ENCODE assay signal across 12 cellular contexts in the genomic region with DNA sequence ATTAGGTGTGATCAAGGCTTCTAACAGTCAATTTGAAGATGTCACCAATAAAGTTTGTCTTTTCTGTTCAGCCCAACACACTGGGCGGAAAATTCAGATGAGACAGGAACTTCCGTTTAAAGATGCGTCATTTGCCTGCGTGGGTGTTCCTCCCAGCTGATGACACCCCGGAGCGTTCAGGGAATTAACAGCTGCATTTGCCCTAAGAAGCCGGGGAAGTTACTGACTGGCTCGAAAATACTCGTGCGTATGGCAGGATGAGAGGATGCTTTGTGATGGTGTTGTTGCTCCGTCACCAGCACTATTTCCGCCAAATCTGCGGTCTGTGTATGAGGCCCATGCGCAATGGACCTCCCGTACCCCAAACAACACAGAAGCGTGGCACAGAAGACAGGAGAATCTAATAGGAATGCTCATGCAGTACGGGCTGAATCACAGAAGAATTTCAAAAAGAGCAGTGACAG. TPM values are rescaled to one million over a fixed set of nuclear protein-coding genes. Genes with fewer than 3 reads are reported as not detected.
DNase-seq lines count a peak whose midpoint lies in the region; ATAC-seq and TF ChIP-seq lines count a peak whose summit lies in the region.
"Had no signal": no experiment of that assay in that cellular context is flagged by ENCODE, and none has a peak within 500 bp of the region (broad histone marks: within the 10 kb centered on the region; RNA-seq: fewer than 3 reads in every experiment).

No MANE protein-coding gene starts in this region.

- H3K4me1 Mint-ChIP-seq in stimulated activated naive CD8-positive, alpha-beta T cell treated with anti-CD3 and anti-CD28 coated beads, Interleukin-15, amount 100 ng/mL, for 72 hours = peaks cover 5% of the 10 kb centered on the region
- H3K4me1 Mint-ChIP-seq: activated naive CD4-positive, alpha-beta T cell treated with anti-CD3 and anti-CD28 coated beads, Interleukin-2, amount 10 ng/mL, durations not matched to agents 7 days and 5 days; nephron had no signal

- no peak overlapping the region for H3K4me3 Mint-ChIP-seq in stimulated activated naive CD8-positive, alpha-beta T cell treated with anti-CD3 and anti-CD28 coated beads, Interleukin-15, amount 100 ng/mL, for 72 hours
- H3K4me3 Mint-ChIP-seq: activated naive CD4-positive, alpha-beta T cell treated with anti-CD3 and anti-CD28 coated beads, Interleukin-2, amount 10 ng/mL, durations not matched to agents 7 days and 5 days; nephron had no signal

- DNase-seq in EH (ENCODE audit: low read depth) = peak; percentile 16
- DNase-seq in NCI-H460 (ENCODE audit: extremely low read depth, low read depth) = peak; percentile 83
- peak; percentile 72 for DNase-seq in choroid plexus epithelial cell (ENCODE audit: low read depth)
- no peak for DNase-seq in GDM1 (lab: John Stamatoyannopoulos, UW)
- no peak for DNase-seq in stimulated activated naive CD8-positive, alpha-beta T cell treated with anti-CD3 and anti-CD28 coated beads, Interleukin-15, amount 100 ng/mL, for 72 hours
- DNase-seq: activated naive CD4-positive, alpha-beta T cell treated with anti-CD3 and anti-CD28 coated beads, Interleukin-2, amount 10 ng/mL, durations not matched to agents 7 days and 5 days; NCI-H187 had no signal

- no peaks in the 10 kb centered on the region for H3K9me3 Mint-ChIP-seq in stimulated activated naive CD8-positive, alpha-beta T cell treated with anti-CD3 and anti-CD28 coated beads, Interleukin-15, amount 100 ng/mL, for 72 hours
- H3K9me3 Mint-ChIP-seq: activated naive CD4-positive, alpha-beta T cell treated with anti-CD3 and anti-CD28 coated beads, Interleukin-2, amount 10 ng/mL, durations not matched to agents 7 days and 5 days; nephron had no signal

- H3K4me1 ChIP-seq in neutrophil (ENCODE audit: control insufficient read depth in 1 of 2, insufficient read depth in 1 of 2, low read depth in 1 of 2, low read length in 1 of 2) = peaks cover 67 to 79% of the 10 kb centered on the region in 2 experiments
- H3K4me1 ChIP-seq: gastrocnemius medialis had no signal

- peaks cover 13% of the 10 kb centered on the region for H3K36me3 ChIP-seq in neutrophil
- H3K36me3 ChIP-seq: gastrocnemius medialis had no signal

- H3K27me3 ChIP-seq in neutrophil = no peaks in the 10 kb centered on the region

- ATAC-seq in HG03280 (IDR thresholded peaks at IDR 0.05; ENCODE audit: unreplicated experiment) (no peak), GM18517 (IDR thresholded peaks at IDR 0.05; ENCODE audit: unreplicated experiment) (no peak)
- ATAC-seq in stimulated activated naive CD8-positive, alpha-beta T cell treated with anti-CD3 and anti-CD28 coated beads, Interleukin-15, amount 100 ng/mL, for 72 hours = no peak

- no peaks in the 10 kb centered on the region for H3K27me3 Mint-ChIP-seq in stimulated activated naive CD8-positive, alpha-beta T cell treated with anti-CD3 and anti-CD28 coated beads, Interleukin-15, amount 100 ng/mL, for 72 hours

- no peak overlapping the region for H3K27ac Mint-ChIP-seq in stimulated activated naive CD8-positive, alpha-beta T cell treated with anti-CD3 and anti-CD28 coated beads, Interleukin-15, amount 100 ng/mL, for 72 hours
- H3K27ac Mint-ChIP-seq: activated naive CD4-positive, alpha-beta T cell treated with anti-CD3 and anti-CD28 coated beads, Interleukin-2, amount 10 ng/mL, durations not matched to agents 7 days and 5 days; nephron had no signal

- peak overlapping the region; percentile 96 for H3K27ac ChIP-seq in neutrophil
- H3K27ac ChIP-seq: gastrocnemius medialis had no signal

- no peak for TF ChIP-seq CTCF in choroid plexus epithelial cell (conservative IDR thresholded peaks at IDR 0.05; ENCODE audit: low read depth, low read length)
- TF ChIP-seq CTCF in neutrophil (IDR thresholded peaks at IDR 0.05) = no peak

- H3K9me3 ChIP-seq in neutrophil = no peaks in the 10 kb centered on the region
- H3K9me3 ChIP-seq: gastrocnemius medialis had no signal

- H3K4me3 ChIP-seq in choroid plexus epithelial cell (ENCODE audit: low read depth, low read length) (no peak overlapping the region), neutrophil (ENCODE audit: low read depth in 1 of 2, low read length in 1 of 2) (no peak overlapping the region)
- H3K4me3 ChIP-seq: gastrocnemius medialis had no signal

RNA-seq across cellular contexts. Expression of gene PVALEF, which starts 11.9 kb away (rescaled TPM):
- not detected in 2 replicates for total RNA-seq in NCI-H460 (2014; rRNA removed; shearing (Covaris generic))
- polyA plus RNA-seq in NCI-H460 (2014; cell fraction: nucleus; rRNA removed) = not detected in 2 replicates
- total RNA-seq: gastrocnemius medialis had no signal

RNA-seq across cellular contexts. Expression of gene AATK, which starts 12.6 kb away (rescaled TPM):
- total RNA-seq in NCI-H460 (2014; rRNA removed; shearing (Covaris generic)) = 0.43 and 0.74 TPM in 2 replicates
- 0.07 and 0.51 TPM in 2 replicates for polyA plus RNA-seq in NCI-H460 (2014; cell fraction: nucleus; rRNA removed)

Comparison
In these comparisons a context has a peak if more than half of its experiments do, and no peak if none do; other contexts are left out.
1. DNase-seq: peak in EH (single experiment), NCI-H460 (single experiment) and choroid plexus epithelial cell (single experiment); none in GDM1 (single experiment) and stimulated activated naive CD8-positive, alpha-beta T cell treated with anti-CD3 and anti-CD28 coated beads, Interleukin-15, amount 100 ng/mL, for 72 hours (0 of 2).